15 cellular contexts compared by ENCODE assay signal in the genomic region with DNA sequence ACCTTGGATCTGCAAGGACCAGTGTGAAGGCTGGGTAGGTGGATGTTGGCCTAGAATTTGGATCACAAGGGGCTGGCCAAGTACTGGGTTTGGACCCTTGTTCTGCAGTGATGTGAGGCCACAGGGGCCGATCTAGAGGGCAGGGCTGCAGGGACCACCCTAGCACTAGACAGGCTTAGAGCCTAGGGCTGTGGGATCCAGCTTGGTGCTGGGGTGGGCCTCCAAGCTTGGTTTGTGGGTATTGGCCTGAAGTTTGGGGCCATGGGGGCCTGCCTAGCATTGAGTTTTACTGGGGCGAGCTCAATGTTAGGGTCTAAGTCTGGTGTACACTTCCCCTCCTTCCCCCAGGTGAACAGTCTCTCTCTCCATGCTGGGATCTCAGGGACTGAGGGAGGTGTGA. TPM values are rescaled to one million over a fixed set of nuclear protein-coding genes. Genes with fewer than 3 reads are reported as not detected.
DNase-seq lines count a peak whose midpoint lies in the region; TF ChIP-seq lines count a peak whose summit lies in the region.
"Had no signal": no experiment of that assay in that cellular context is flagged by ENCODE, and none has a peak within 500 bp of the region (broad histone marks: within the 10 kb centered on the region; RNA-seq: fewer than 3 reads in every experiment).

No MANE protein-coding gene starts in this region.

- TF ChIP-seq POLR2A in esophagus squamous epithelium (IDR thresholded peaks at IDR 0.05), result no peak

- no peak overlapping the region for H2BK12ac ChIP-seq in neuronal stem cell (ENCODE audit: low read length)

- H3K79me2 ChIP-seq in OCI-LY3 (ENCODE audit: low read length), result peaks cover 82% of the 10 kb centered on the region

- H3K23ac ChIP-seq in neuronal stem cell (ENCODE audit: low read depth, low read length, poor library complexity), result peak overlapping the region; percentile 28

- H3K4me1 Mint-ChIP-seq in dendritic cell treated with granulocyte-macrophage colony-stimulating factor and Interleukin-4, amounts not matched to agents 40 ng/mL and 50 ng/mL, for 4 days (ENCODE audit: low read depth), result peaks cover 68% of the 10 kb centered on the region

- no peak overlapping the region for H2BK120ac ChIP-seq in neuronal stem cell (ENCODE audit: low read depth, low read length)

- no peak overlapping the region for H2BK5ac ChIP-seq in neuronal stem cell (ENCODE audit: low read length)

- H3K4me3 ChIP-seq in OCI-LY3 (ENCODE audit: low read length), result no peak overlapping the region
- H3K4me3 ChIP-seq in neuronal stem cell (ENCODE audit: low read length in 2 of 2), result no peak overlapping the region
- no peak overlapping the region for H3K4me3 ChIP-seq in esophagus squamous epithelium
- no peak overlapping the region for H3K4me3 ChIP-seq in colonic mucosa
- H3K4me3 ChIP-seq: A549, GM23338 had no signal

- no peak overlapping the region for H3K4ac ChIP-seq in neuronal stem cell (ENCODE audit: low read length)

- no peak for TF ChIP-seq CTCF in OCI-LY3 (IDR thresholded peaks at IDR 0.05; ENCODE audit: low read depth, low read length)
- no peak for TF ChIP-seq CTCF in esophagus squamous epithelium (IDR thresholded peaks at IDR 0.05)
- TF ChIP-seq CTCF in colonic mucosa (IDR thresholded peaks at IDR 0.05), result no peak

- H3K27me3 Mint-ChIP-seq in dendritic cell treated with granulocyte-macrophage colony-stimulating factor and Interleukin-4, amounts not matched to agents 40 ng/mL and 50 ng/mL, for 4 days, result no peaks in the 10 kb centered on the region
- H3K27me3 Mint-ChIP-seq: CD8-positive, alpha-beta memory T cell had no signal

- no peak overlapping the region for H2AK5ac ChIP-seq in neuronal stem cell (ENCODE audit: low read depth, low read length)

- H3K4me1 ChIP-seq in OCI-LY3 (ENCODE audit: low read length) (peaks cover 42% of the 10 kb centered on the region), neuronal stem cell (ENCODE audit: control insufficient read depth in 2 of 2, insufficient read depth in 1 of 2, low read depth in 1 of 2, low read length in 2 of 2) (no peaks in the 10 kb centered on the region), esophagus squamous epithelium (peaks cover 0 to 19% (median 4%) of the 10 kb centered on the region in 3 donors), colonic mucosa (no peaks in the 10 kb centered on the region)
- H3K4me1 ChIP-seq: A549, Caco-2 had no signal

- H3K79me1 ChIP-seq in neuronal stem cell (ENCODE audit: low read depth, low read length), result peaks cover 5% of the 10 kb centered on the region

- no peak overlapping the region for H3K4me3 Mint-ChIP-seq in dendritic cell treated with granulocyte-macrophage colony-stimulating factor and Interleukin-4, amounts not matched to agents 40 ng/mL and 50 ng/mL, for 4 days
- H3K4me3 Mint-ChIP-seq: CD8-positive, alpha-beta memory T cell; GM23338 had no signal

- peaks cover 77% of the 10 kb centered on the region for H3K36me3 Mint-ChIP-seq in dendritic cell treated with granulocyte-macrophage colony-stimulating factor and Interleukin-4, amounts not matched to agents 40 ng/mL and 50 ng/mL, for 4 days (ENCODE audit: low read depth)

- H3K36me3 ChIP-seq in OCI-LY3 (replicated peaks; ENCODE audit: low read depth, low read length) (peaks cover 65% of the 10 kb centered on the region), neuronal stem cell (replicated peaks in 1 of 2; ENCODE audit: control insufficient read depth in 2 of 2, insufficient read depth in 2 of 2, low read length in 2 of 2) (peaks cover 7 to 97% of the 10 kb centered on the region in 2 donors), esophagus squamous epithelium (peaks cover 8 to 51% (median 14%) of the 10 kb centered on the region in 3 donors), colonic mucosa (no peaks in the 10 kb centered on the region)

- H3K9me3 ChIP-seq in OCI-LY3 (ENCODE audit: insufficient read depth, low read length) (no peaks in the 10 kb centered on the region), neuronal stem cell (replicated peaks in 1 of 2; ENCODE audit: control insufficient read depth in 2 of 2, insufficient read depth in 1 of 2, low read depth in 1 of 2, low read length in 2 of 2) (peaks cover 7 to 46% of the 10 kb centered on the region in 2 donors), esophagus squamous epithelium (peaks cover 0 to 14% (median 3%) of the 10 kb centered on the region in 3 donors), colonic mucosa (no peaks in the 10 kb centered on the region)
- H3K9me3 ChIP-seq: A549, Caco-2 had no signal

- H2BK15ac ChIP-seq in neuronal stem cell (ENCODE audit: low read length), result no peak overlapping the region

- no peak overlapping the region for H3K14ac ChIP-seq in neuronal stem cell (ENCODE audit: low read length)

- H3K4me2 ChIP-seq in OCI-LY3 (ENCODE audit: low read length) (peak overlapping the region; percentile 43), neuronal stem cell (ENCODE audit: insufficient read depth, low read length, poor library complexity, severe bottlenecking) (no peak overlapping the region)
- H3K4me2 ChIP-seq: A549, GM23338 had no signal

- no peak overlapping the region for H4K8ac ChIP-seq in neuronal stem cell (ENCODE audit: low read depth, low read length)

- DNase-seq in neuronal stem cell (ENCODE audit: low spot score) (no peak), esophagus squamous epithelium (lab: John Stamatoyannopoulos, UW) (no peak), NCI-H82 treated with DMSO at 0.1 percent for 48 hours (lab: John Stamatoyannopoulos, UW; ENCODE audit: unreplicated experiment) (no peak), colonic mucosa (no peak), NCI-H345 treated with DMSO at 0.1 percent for 48 hours (lab: John Stamatoyannopoulos, UW; ENCODE audit: unreplicated experiment) (no peak)
- DNase-seq: Caco-2; CD8-positive, alpha-beta memory T cell; DND-41; GDM1; H7 had no signal

- H3K9ac ChIP-seq in OCI-LY3 (ENCODE audit: low read length) (no peak overlapping the region), neuronal stem cell (ENCODE audit: low read depth, low read length, poor library complexity) (no peak overlapping the region), colonic mucosa (ENCODE audit: low read depth in 2 of 2, low read length in 2 of 2) (no peak overlapping the region)

- intact Hi-C loops in dendritic cell treated with granulocyte-macrophage colony-stimulating factor and Interleukin-4, amounts not matched to agents 40 ng/mL and 50 ng/mL, for 4 days (cut with micrococcal nuclease), result loop anchor here (5.0 kb wide), 1 partner anchor 35 kb away; a partner anchor contains a TSS
- intact Hi-C loops in esophagus squamous epithelium (cut with DNase I), result no loop called here
- intact Hi-C loops in colonic mucosa (cut with DNase I), result no loop called here

- H3K9me3 Mint-ChIP-seq in dendritic cell treated with granulocyte-macrophage colony-stimulating factor and Interleukin-4, amounts not matched to agents 40 ng/mL and 50 ng/mL, for 4 days, result peaks cover 20% of the 10 kb centered on the region
- H3K9me3 Mint-ChIP-seq: GM23338 had no signal

- peak overlapping the region; percentile 85 for H3K27ac Mint-ChIP-seq in dendritic cell treated with granulocyte-macrophage colony-stimulating factor and Interleukin-4, amounts not matched to agents 40 ng/mL and 50 ng/mL, for 4 days
- H3K27ac Mint-ChIP-seq: GM23338 had no signal

- no peak overlapping the region for H3K18ac ChIP-seq in neuronal stem cell (ENCODE audit: low read length)

- H3K27ac ChIP-seq in OCI-LY3 (ENCODE audit: low read length) (peak overlapping the region; percentile 57), neuronal stem cell (replicated peaks; ENCODE audit: low read length) (no peak overlapping the region), esophagus squamous epithelium (no peak overlapping the region), colonic mucosa (no peak overlapping the region)
- H3K27ac ChIP-seq: A549, HL-60 had no signal

- no peak overlapping the region for H2AFZ ChIP-seq in OCI-LY3 (ENCODE audit: low read depth, low read length)
- H2AFZ ChIP-seq in neuronal stem cell (ENCODE audit: low read length), result no peak overlapping the region
- H2AFZ ChIP-seq: GM23338 had no signal

- H3K27me3 ChIP-seq in OCI-LY3 (ENCODE audit: low read depth, low read length), result no peaks in the 10 kb centered on the region
- no peaks in the 10 kb centered on the region for H3K27me3 ChIP-seq in neuronal stem cell (ENCODE audit: control insufficient read depth in 3 of 3, insufficient read depth in 3 of 3, low read depth in 1 of 3, low read length in 3 of 3)
- H3K27me3 ChIP-seq in esophagus squamous epithelium, result no peaks in the 10 kb centered on the region
- no peaks in the 10 kb centered on the region for H3K27me3 ChIP-seq in colonic mucosa

- no CpG with 5 or more reads among the region's 2 CpGs for WGBS in neuronal stem cell (ENCODE audit: extremely low coverage in 2 of 2, insufficient read length in 2 of 2, insufficient replicate concordance in 1 of 2), 2 donors
- WGBS in esophagus squamous epithelium, 2 donors, result 90 to 100% methylated on average over 1 to 2 of the region's 2 CpGs

- no peak overlapping the region for H4K91ac ChIP-seq in neuronal stem cell (ENCODE audit: low read depth, low read length, poor library complexity)

- H4K20me1 ChIP-seq in OCI-LY3 (ENCODE audit: insufficient read depth, low read length), result peaks cover 38% of the 10 kb centered on the region

RNA-seq across cellular contexts. Expression of a gene that starts 36.5 kb away (rescaled TPM):
- 66.1 TPM for polyA plus RNA-seq in neuronal stem cell (2013, experiment 1 of 2)
- 63.4 TPM for polyA plus RNA-seq in neuronal stem cell (2013, experiment 2 of 2)
- total RNA-seq in esophagus squamous epithelium (10 to 100 TPM; 36.7 to 84.7 (median 47.0) TPM), colonic mucosa (10 to 100 TPM; 83.9 to 92.2 TPM)
